Comparison of ENCODE assay signal across 8 cellular contexts in genomic region chr3:134372405-134373277, GRCh38. TPM values are rescaled to one million over a fixed set of nuclear protein-coding genes. Genes with fewer than 3 reads are reported as not detected.
DNase-seq lines count a peak whose midpoint lies in the region; ATAC-seq and TF ChIP-seq lines count a peak whose summit lies in the region.
"Had no signal": no experiment of that assay in that cellular context is flagged by ENCODE, and none has a peak within 500 bp of the region (broad histone marks: within the 10 kb centered on the region; RNA-seq: fewer than 3 reads in every experiment).

No MANE protein-coding gene starts in this region.

- H3K9ac ChIP-seq in mesendoderm (ENCODE audit: low read length), result peak overlapping the region; percentile 98
- H3K9ac ChIP-seq: KMS-11 had no signal

- peaks cover 65% of the 10 kb centered on the region for H3K79me2 ChIP-seq in mesendoderm (ENCODE audit: control insufficient read depth, insufficient read depth, low read length)

- H3K27me3 ChIP-seq in MG63, result no peaks in the 10 kb centered on the region
- H3K27me3 ChIP-seq in mesendoderm (ENCODE audit: insufficient read depth, low read length, poor library complexity), result no peaks in the 10 kb centered on the region
- H3K27me3 ChIP-seq in tibial nerve, result no peaks in the 10 kb centered on the region

- peak overlapping the region; percentile 94 for H3K4me2 ChIP-seq in mesendoderm (ENCODE audit: low read length)
- H3K4me2 ChIP-seq: KMS-11 had no signal

- peak overlapping the region; percentile 100 for H3K4me3 ChIP-seq in MG63
- peak overlapping the region; percentile 95 for H3K4me3 ChIP-seq in coronary artery
- H3K4me3 ChIP-seq in mesendoderm (ENCODE audit: low read length), result peak overlapping the region; percentile 79
- peak overlapping the region; percentile 66 to 86 (median 78) for H3K4me3 ChIP-seq in tibial nerve

- H3K23ac ChIP-seq in mesendoderm (ENCODE audit: low read length), result peak overlapping the region; percentile 99

- TF ChIP-seq POLR2A in tibial nerve (IDR thresholded peaks at IDR 0.05), result no peak

- WGBS in mesendoderm (ENCODE audit: extremely low coverage, insufficient coverage, low lambda C conversion rate), result no CpG with 5 or more reads among the region's 9 CpGs
- 14 to 17% methylated on average over 8 to 9 of the region's 9 CpGs for WGBS in tibial nerve, 2 donors

- H3K9me3 ChIP-seq in MG63 (no peaks in the 10 kb centered on the region), tibial nerve (no peaks in the 10 kb centered on the region)

- peaks cover 11% of the 10 kb centered on the region for H3K79me1 ChIP-seq in mesendoderm (ENCODE audit: low read length)

- H3K56ac ChIP-seq in mesendoderm (ENCODE audit: low read length), result peak overlapping the region; percentile 98

- peak overlapping the region; percentile 30 for H2BK120ac ChIP-seq in mesendoderm (ENCODE audit: low read depth, low read length)

- H3K4me1 ChIP-seq in mesendoderm (ENCODE audit: control insufficient read depth, low read depth, low read length) (peaks cover 30% of the 10 kb centered on the region), tibial nerve (peaks cover 20 to 70% (median 54%) of the 10 kb centered on the region in 4 donors)

- peaks cover 65% of the 10 kb centered on the region for H3K36me3 ChIP-seq in MG63
- peaks cover 14% of the 10 kb centered on the region for H3K36me3 ChIP-seq in mesendoderm (ENCODE audit: control insufficient read depth, insufficient read depth, low read length)
- H3K36me3 ChIP-seq in tibial nerve, result peaks cover 9 to 42% (median 11%) of the 10 kb centered on the region in 3 donors

- TF ChIP-seq EP300 in tibial nerve (IDR thresholded peaks at IDR 0.05), result no peak

- peak overlapping the region; percentile 89 for H3K18ac ChIP-seq in mesendoderm (ENCODE audit: low read length)

- peak overlapping the region; percentile 88 for H2BK5ac ChIP-seq in mesendoderm (ENCODE audit: low read length)

- no peak overlapping the region for H4K8ac ChIP-seq in mesendoderm (ENCODE audit: low read depth, low read length)

- H4K5ac ChIP-seq in mesendoderm (ENCODE audit: low read length), result no peak overlapping the region

- TF ChIP-seq CTCF in coronary artery (IDR thresholded peaks at IDR 0.05) (no peak), tibial nerve (IDR thresholded peaks at IDR 0.05) (no peak)

- ATAC-seq in GM18867 (IDR thresholded peaks at IDR 0.05; ENCODE audit: unreplicated experiment) (no peak), HG03280 (IDR thresholded peaks at IDR 0.05; ENCODE audit: unreplicated experiment) (no peak)

- H2AK5ac ChIP-seq in mesendoderm (ENCODE audit: low read length), result peak overlapping the region; percentile 76

- peak overlapping the region; percentile 22 for H3K4ac ChIP-seq in mesendoderm (ENCODE audit: low read depth, low read length)

- peak overlapping the region; percentile 93 to 97 for H3K27ac ChIP-seq in coronary artery
- peak overlapping the region; percentile 99 for H3K27ac ChIP-seq in mesendoderm (ENCODE audit: low read depth, low read length)
- H3K27ac ChIP-seq in tibial nerve, result peak overlapping the region; percentile 89 to 100 (median 94)
- H3K27ac ChIP-seq: KMS-11 had no signal

- no peak overlapping the region for H2BK15ac ChIP-seq in mesendoderm (replicated peaks; ENCODE audit: low read depth)

- DNase-seq in MG63 (peak; percentile 39), coronary artery (ENCODE audit: low spot score) (no peak), mesendoderm (no peak), tibial nerve (ENCODE audit: low spot score in 2 of 2) (no peak), NCI-H187 treated with DMSO at 0.1 percent for 48 hours (lab: John Stamatoyannopoulos, UW) (no peak)

RNA-seq across cellular contexts. Expression of gene AMOTL2, which starts 1.6 kb away (rescaled TPM):
- 172 and 180 TPM in 2 replicates for total RNA-seq in MG63 (2014; rRNA removed; shearing (Covaris generic); ENCODE audit: low replicate concordance)
- polyA plus RNA-seq in mesendoderm (2013, experiment 1 of 2), result 110 TPM
- 105 TPM for polyA plus RNA-seq in mesendoderm (2013, experiment 2 of 2)
- 100 to 1,000 TPM; 216 to 337 (median 255) TPM for total RNA-seq in tibial nerve
